ENCODE assay signal across 23 cellular contexts in the genomic region with DNA sequence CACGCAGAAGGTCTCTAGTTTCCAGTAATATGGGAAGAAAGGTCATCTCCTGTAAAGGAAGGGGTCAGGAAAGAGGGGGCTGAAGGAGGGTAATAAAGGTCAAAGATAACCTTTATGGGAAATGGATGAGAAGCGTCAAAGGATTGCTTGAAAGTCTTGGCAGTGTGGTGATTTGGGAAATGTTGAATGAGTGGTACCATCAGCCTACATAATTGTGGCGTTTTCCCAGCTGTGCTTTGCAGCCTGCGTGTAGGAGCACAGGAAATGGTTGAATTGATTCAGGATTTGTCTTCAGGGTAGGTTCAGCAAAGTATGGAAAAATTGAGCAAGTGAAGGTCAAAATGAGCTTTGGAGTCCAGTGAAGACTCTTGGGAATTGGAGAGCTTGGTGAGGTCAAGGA.
DNase-seq lines count a peak whose midpoint lies in the region; ATAC-seq and TF ChIP-seq lines count a peak whose summit lies in the region.
"Had no signal": no experiment of that assay in that cellular context is flagged by ENCODE, and none has a peak within 500 bp of the region (broad histone marks: within the 10 kb centered on the region; RNA-seq: fewer than 3 reads in every experiment).

No MANE protein-coding gene starts in this region.

- H3K4me3 Mint-ChIP-seq in CD4-positive, alpha-beta T cell = no peak overlapping the region
- H3K4me3 Mint-ChIP-seq in effector memory CD8-positive, alpha-beta T cell = no peak overlapping the region
- no peak overlapping the region for H3K4me3 Mint-ChIP-seq in natural killer cell treated with Interleukin-12 subunit alpha and Interleukin-12 subunit beta and Interleukin-15 and Interleukin-18, amount 100 ng/mL, for 72 hours
- H3K4me3 Mint-ChIP-seq: activated CD4-positive, alpha-beta memory T cell treated with anti-CD3 and anti-CD28 coated beads for 36 hours; activated T-helper 1 cell treated with anti-CD3 and anti-CD28 coated beads, Interleukin-12 subunit alpha, Interleukin-12 subunit beta, Interleukin-2, Interleukin-4 antibody, amounts not matched to agents 30 ng/mL and 10 ng/mL and 1 ng/mL, durations not matched to agents 14 hours and 24 hours and 36 hours; naive B cell; T-helper 2 cell treated with Interferon-gamma antibody and Interleukin-4, amounts not matched to agents 5 μg/mL and 100 μg/mL, for 36 hours had no signal

- intact Hi-C loops in CD4-positive, alpha-beta T cell (cut with DNase I, micrococcal nuclease) = loop anchor here (5.0 kb wide), 1 partner anchor 125 kb away; no protein-coding TSS in a partner anchor

- POLR2A ChIA-PET in CD4-positive, alpha-beta T cell (lab: Charles Lee) = no interaction called here

- ATAC-seq in CD4-positive, alpha-beta T cell (ENCODE audit: poor library complexity) = no peak
- no peak for ATAC-seq in effector memory CD8-positive, alpha-beta T cell (replicated peaks)
- ATAC-seq in natural killer cell treated with Interleukin-12 subunit alpha and Interleukin-12 subunit beta and Interleukin-15 and Interleukin-18, amount 100 ng/mL, for 72 hours = no peak
- ATAC-seq: gastroesophageal sphincter, Panc1, sciatic nerve had no signal

- peaks cover 25% of the 10 kb centered on the region for H3K4me1 Mint-ChIP-seq in CD4-positive, alpha-beta T cell (ENCODE audit: low read depth)
- peaks cover 17 to 39% of the 10 kb centered on the region in 2 donors for H3K4me1 Mint-ChIP-seq in effector memory CD8-positive, alpha-beta T cell (ENCODE audit: low read depth in 2 of 2)
- peaks cover 24 to 29% of the 10 kb centered on the region in 2 donors for H3K4me1 Mint-ChIP-seq in natural killer cell treated with Interleukin-12 subunit alpha and Interleukin-12 subunit beta and Interleukin-15 and Interleukin-18, amount 100 ng/mL, for 72 hours (ENCODE audit: low read depth in 2 of 2)

- H3K9me3 Mint-ChIP-seq in CD4-positive, alpha-beta T cell = no peaks in the 10 kb centered on the region
- no peaks in the 10 kb centered on the region for H3K9me3 Mint-ChIP-seq in effector memory CD8-positive, alpha-beta T cell
- H3K9me3 Mint-ChIP-seq in natural killer cell treated with Interleukin-12 subunit alpha and Interleukin-12 subunit beta and Interleukin-15 and Interleukin-18, amount 100 ng/mL, for 72 hours = no peaks in the 10 kb centered on the region
- H3K9me3 Mint-ChIP-seq: activated CD4-positive, alpha-beta memory T cell treated with anti-CD3 and anti-CD28 coated beads for 36 hours; activated T-helper 1 cell treated with anti-CD3 and anti-CD28 coated beads, Interleukin-12 subunit alpha, Interleukin-12 subunit beta, Interleukin-2, Interleukin-4 antibody, amounts not matched to agents 30 ng/mL and 10 ng/mL and 1 ng/mL, durations not matched to agents 14 hours and 24 hours and 36 hours; T-helper 2 cell treated with Interferon-gamma antibody and Interleukin-4, amounts not matched to agents 5 μg/mL and 100 μg/mL, for 36 hours had no signal

- H3K9me3 ChIP-seq in CD4-positive, alpha-beta T cell (ENCODE audit: control insufficient read depth, low read length) = no peaks in the 10 kb centered on the region
- H3K9me3 ChIP-seq: adrenal gland, gastroesophageal sphincter had no signal

- no peak for DNase-seq in CD4-positive, alpha-beta T cell
- peak; percentile 43 for DNase-seq in RPMI7951 (ENCODE audit: low read depth)
- no peak for DNase-seq in effector memory CD8-positive, alpha-beta T cell
- DNase-seq in natural killer cell treated with Interleukin-12 subunit alpha and Interleukin-12 subunit beta and Interleukin-15 and Interleukin-18, amount 100 ng/mL, for 72 hours (ENCODE audit: low spot score) = no peak
- DNase-seq in erythroblast (lab: John Stamatoyannopoulos, UW) = no peak
- no peak for DNase-seq in NCI-H128 (lab: John Stamatoyannopoulos, UW; ENCODE audit: unreplicated experiment)
- DNase-seq in OCI-M1 (lab: John Stamatoyannopoulos, UW) = no peak
- DNase-seq: activated CD4-positive, alpha-beta memory T cell treated with anti-CD3 and anti-CD28 coated beads for 36 hours; GDM1; KBM-7; kidney glomerular epithelial cell; mesendoderm; MV-4-11; naive B cell; NCI-H187; NCI-H345 had no signal

- no peaks in the 10 kb centered on the region for H3K27me3 Mint-ChIP-seq in CD4-positive, alpha-beta T cell
- H3K27me3 Mint-ChIP-seq in effector memory CD8-positive, alpha-beta T cell = no peaks in the 10 kb centered on the region
- H3K27me3 Mint-ChIP-seq in natural killer cell treated with Interleukin-12 subunit alpha and Interleukin-12 subunit beta and Interleukin-15 and Interleukin-18, amount 100 ng/mL, for 72 hours = no peaks in the 10 kb centered on the region
- H3K27me3 Mint-ChIP-seq: activated CD4-positive, alpha-beta memory T cell treated with anti-CD3 and anti-CD28 coated beads for 36 hours; naive B cell had no signal

- TF ChIP-seq POLR2A in erythroblast (IDR thresholded peaks at IDR 0.05; ENCODE audit: low read length) = no peak

- CTCF ChIA-PET in CD4-positive, alpha-beta T cell (lab: Charles Lee) = interaction anchor here (1.6 to 3.7 kb wide), 3 partner anchors 126 to 227 kb away, joined by 8 to 26 read pairs (median 10); no protein-coding TSS in a partner anchor

- H3K27me3 ChIP-seq in CD4-positive, alpha-beta T cell (ENCODE audit: control insufficient read depth, insufficient read depth, low read length) = no peaks in the 10 kb centered on the region
- H3K27me3 ChIP-seq: adrenal gland, gastroesophageal sphincter had no signal

- H3K36me3 Mint-ChIP-seq in CD4-positive, alpha-beta T cell (ENCODE audit: low read depth) = peaks cover 15% of the 10 kb centered on the region
- peaks cover 4% of the 10 kb centered on the region for H3K36me3 Mint-ChIP-seq in effector memory CD8-positive, alpha-beta T cell (ENCODE audit: insufficient read depth)
- no peaks in the 10 kb centered on the region for H3K36me3 Mint-ChIP-seq in natural killer cell treated with Interleukin-12 subunit alpha and Interleukin-12 subunit beta and Interleukin-15 and Interleukin-18, amount 100 ng/mL, for 72 hours
- H3K36me3 Mint-ChIP-seq: activated CD4-positive, alpha-beta memory T cell treated with anti-CD3 and anti-CD28 coated beads for 36 hours had no signal

- no peak overlapping the region for H3K27ac ChIP-seq in CD4-positive, alpha-beta T cell (ENCODE audit: low read depth, low read length)
- H3K27ac ChIP-seq: adrenal gland, gastroesophageal sphincter, SK-N-MC had no signal

- peak overlapping the region; percentile 43 for H3K27ac Mint-ChIP-seq in CD4-positive, alpha-beta T cell
- peak overlapping the region; percentile 27 to 50 for H3K27ac Mint-ChIP-seq in effector memory CD8-positive, alpha-beta T cell
- H3K27ac Mint-ChIP-seq in natural killer cell treated with Interleukin-12 subunit alpha and Interleukin-12 subunit beta and Interleukin-15 and Interleukin-18, amount 100 ng/mL, for 72 hours = peak overlapping the region; percentile 24 to 74
- H3K27ac Mint-ChIP-seq: activated CD4-positive, alpha-beta memory T cell treated with anti-CD3 and anti-CD28 coated beads for 36 hours; activated T-helper 1 cell treated with anti-CD3 and anti-CD28 coated beads, Interleukin-12 subunit alpha, Interleukin-12 subunit beta, Interleukin-2, Interleukin-4 antibody, amounts not matched to agents 30 ng/mL and 10 ng/mL and 1 ng/mL, durations not matched to agents 14 hours and 24 hours and 36 hours; T-helper 2 cell treated with Interferon-gamma antibody and Interleukin-4, amounts not matched to agents 5 μg/mL and 100 μg/mL, for 36 hours had no signal

- no peak for TF ChIP-seq CTCF in CD4-positive, alpha-beta T cell (IDR thresholded peaks at IDR 0.05)
